Comparison of ENCODE assay signal across 18 cellular contexts in the genomic region with DNA sequence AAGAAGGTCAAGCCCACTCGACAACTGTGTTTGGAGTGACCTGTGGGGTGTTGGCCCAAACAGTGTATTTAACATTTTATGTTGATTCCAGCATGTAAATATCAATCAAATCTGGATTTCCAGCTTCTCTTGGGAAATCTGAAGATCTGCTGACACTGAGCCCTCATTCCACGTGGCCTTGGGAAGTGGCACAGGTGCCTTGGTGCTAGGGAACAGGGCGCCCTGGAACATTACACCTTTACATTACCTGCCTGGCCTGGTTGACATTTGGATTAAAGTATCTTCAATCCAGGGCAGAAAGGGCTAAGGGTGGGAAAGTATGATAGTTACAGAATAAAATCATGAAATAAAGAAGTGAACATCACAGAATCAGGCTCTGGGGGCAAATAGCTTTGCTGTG.
"Had no signal": no experiment of that assay in that cellular context is flagged by ENCODE, and none has a peak within 500 bp of the region (broad histone marks: within the 10 kb centered on the region; RNA-seq: fewer than 3 reads in every experiment).

No MANE protein-coding gene starts in this region.

- H3K27ac Mint-ChIP-seq: activated naive CD8-positive, alpha-beta T cell treated with anti-CD3 and anti-CD28 coated beads for 36 hours; activated T-helper 2 cell treated with anti-CD3 and anti-CD28 coated beads, Interferon-gamma antibody, Interleukin-2, Interleukin-4, amounts not matched to agents 10 μg/mL and 5 μg/mL and 100 μg/mL, durations not matched to agents 14 hours and 24 hours and 36 hours; immature natural killer cell; T-helper 17 cell had no signal

- H3K4me1 Mint-ChIP-seq: activated naive CD8-positive, alpha-beta T cell treated with anti-CD3 and anti-CD28 coated beads for 36 hours; T-helper 17 cell had no signal

- H3K36me3 Mint-ChIP-seq: activated naive CD8-positive, alpha-beta T cell treated with anti-CD3 and anti-CD28 coated beads for 36 hours; immature natural killer cell had no signal

- H3K27ac ChIP-seq: left ventricle myocardium inferior, prostate gland, tibial nerve had no signal

- H3K4me3 Mint-ChIP-seq: activated naive CD8-positive, alpha-beta T cell treated with anti-CD3 and anti-CD28 coated beads for 36 hours; activated T-cell treated with anti-CD3 and anti-CD28 coated beads, Interleukin-2, amount 50 U/mL, for 4 hours; immature natural killer cell; T-helper 17 cell had no signal

- H3K27me3 Mint-ChIP-seq: activated naive CD8-positive, alpha-beta T cell treated with anti-CD3 and anti-CD28 coated beads for 36 hours had no signal

- DNase-seq: activated CD4-positive, alpha-beta T cell treated with anti-CD3 and anti-CD28 coated beads for 4 hours; activated CD4-positive, alpha-beta T cell treated with anti-CD3 and anti-CD28 coated beads, Interleukin-2, amount 50 U/mL, for 48 hours; activated CD4-positive, CD25-positive, alpha-beta regulatory T cell; activated CD8-positive, alpha-beta memory T cell treated with anti-CD3 and anti-CD28 coated beads, Interleukin-2, amount 50 U/mL, for 48 hours; activated naive CD4-positive, alpha-beta T cell; activated naive CD8-positive, alpha-beta T cell treated with anti-CD3 and anti-CD28 coated beads for 36 hours; activated T-cell treated with anti-CD3 and anti-CD28 coated beads, Interleukin-2, amount 50 U/mL, for 4 hours; cerebellar nuclear complex; immature natural killer cell; left ventricle myocardium inferior; nucleus accumbens; stimulated activated CD4-positive, alpha-beta T cell treated with anti-CD3 and anti-CD28 coated beads, Interleukin-4, amount 100 ng/mL, for 4 hours; stimulated activated naive CD8-positive, alpha-beta T cell treated with anti-CD3 and anti-CD28 coated beads, Interleukin-15, Interleukin-2, amounts not matched to agents 100 U/mL and 50 U/mL, for 24 hours; SW 1271; T-helper 17 cell had no signal

- H3K36me3 ChIP-seq: left ventricle myocardium inferior, prostate gland had no signal

- H3K4me3 ChIP-seq: left ventricle myocardium inferior, prostate gland, tibial nerve had no signal

- ATAC-seq: activated T-cell treated with anti-CD3 and anti-CD28 coated beads, Interleukin-2, amount 50 U/mL, for 4 hours; stimulated activated naive CD8-positive, alpha-beta T cell treated with anti-CD3 and anti-CD28 coated beads, Interleukin-15, Interleukin-2, amounts not matched to agents 100 U/mL and 50 U/mL, for 24 hours; T-helper 17 cell had no signal

- H3K9me3 ChIP-seq: left ventricle myocardium inferior, prostate gland, tibial nerve had no signal

- H3K27me3 ChIP-seq: tibial nerve had no signal

- H3K9me3 Mint-ChIP-seq: activated naive CD8-positive, alpha-beta T cell treated with anti-CD3 and anti-CD28 coated beads for 36 hours; activated T-cell treated with anti-CD3 and anti-CD28 coated beads, Interleukin-2, amount 50 U/mL, for 4 hours; activated T-helper 2 cell treated with anti-CD3 and anti-CD28 coated beads, Interferon-gamma antibody, Interleukin-2, Interleukin-4, amounts not matched to agents 10 μg/mL and 5 μg/mL and 100 μg/mL, durations not matched to agents 14 hours and 24 hours and 36 hours; immature natural killer cell had no signal
